Comparison of ENCODE assay signal across 13 cellular contexts in the genomic region with DNA sequence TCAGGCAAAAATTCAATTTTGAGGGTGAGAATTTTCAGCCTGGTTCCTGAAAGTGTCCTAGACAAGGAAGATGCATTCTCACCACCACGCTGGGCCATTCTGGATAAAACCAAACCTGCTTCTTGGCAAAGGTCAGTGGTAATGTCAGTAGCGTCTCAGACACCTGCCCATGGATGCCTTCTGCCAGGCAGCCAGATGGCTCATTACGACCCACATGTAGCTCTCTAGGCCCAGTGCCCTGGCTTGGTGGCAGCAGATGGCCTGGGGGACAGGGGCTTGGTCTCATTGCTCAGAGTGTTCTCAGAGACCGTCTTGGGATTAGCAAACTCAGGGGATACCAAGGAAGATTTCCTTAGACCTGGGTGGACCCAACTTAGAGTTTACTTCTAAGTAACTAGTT.
DNase-seq lines count a peak whose midpoint lies in the region; ATAC-seq and TF ChIP-seq lines count a peak whose summit lies in the region.
"Had no signal": no experiment of that assay in that cellular context is flagged by ENCODE, and none has a peak within 500 bp of the region (broad histone marks: within the 10 kb centered on the region; RNA-seq: fewer than 3 reads in every experiment).

No MANE protein-coding gene starts in this region.

- no peaks in the 10 kb centered on the region for H3K36me3 ChIP-seq in right lobe of liver
- H3K36me3 ChIP-seq: thyroid gland had no signal

- no peaks in the 10 kb centered on the region for H3K9me3 ChIP-seq in right lobe of liver
- H3K9me3 ChIP-seq: thyroid gland had no signal

- H3K36me3 Mint-ChIP-seq in T-helper 2 cell treated with Interferon-gamma antibody and Interleukin-4, amounts not matched to agents 5 μg/mL and 100 μg/mL, for 36 hours (ENCODE audit: low read depth): peaks cover 9% of the 10 kb centered on the region
- H3K36me3 Mint-ChIP-seq: naive B cell had no signal

- no peaks in the 10 kb centered on the region for H3K9me3 Mint-ChIP-seq in T-helper 2 cell treated with Interferon-gamma antibody and Interleukin-4, amounts not matched to agents 5 μg/mL and 100 μg/mL, for 36 hours
- H3K9me3 Mint-ChIP-seq: naive B cell; T-helper 1 cell treated with Interleukin-12 subunit alpha and Interleukin-12 subunit beta and Interleukin-4 antibody, amounts not matched to agents 30 μg/mL and 1 μg/mL, for 36 hours had no signal

- ATAC-seq in right lobe of liver: no peak

- peak overlapping the region in 18 of 21 experiments; percentile 12 to 99 (median 94) for H3K27ac ChIP-seq in skin epidermis
- no peak overlapping the region for H3K27ac ChIP-seq in right lobe of liver

- no peak overlapping the region for H3K4me3 ChIP-seq in skin epidermis
- no peak overlapping the region for H3K4me3 ChIP-seq in right lobe of liver
- H3K4me3 ChIP-seq: thyroid gland had no signal

- H3K4me1 ChIP-seq in right lobe of liver: peaks cover 0 to 39% (median 18%) of the 10 kb centered on the region in 4 donors

- intact Hi-C loops in right lobe of liver (cut with DNase I): loop anchor here in 1 of 2 donors (10.0 kb wide), 1 partner anchor 103 kb away; a partner anchor contains a TSS

- H3K27me3 ChIP-seq in right lobe of liver: no peaks in the 10 kb centered on the region
- H3K27me3 ChIP-seq: thyroid gland had no signal

- H3K4me1 Mint-ChIP-seq in T-helper 2 cell treated with Interferon-gamma antibody and Interleukin-4, amounts not matched to agents 5 μg/mL and 100 μg/mL, for 36 hours (ENCODE audit: low read depth): peaks cover 52% of the 10 kb centered on the region

- no peak for TF ChIP-seq POLR2A in right lobe of liver (IDR thresholded peaks at IDR 0.05)

- no peaks in the 10 kb centered on the region for H3K27me3 Mint-ChIP-seq in T-helper 2 cell treated with Interferon-gamma antibody and Interleukin-4, amounts not matched to agents 5 μg/mL and 100 μg/mL, for 36 hours (ENCODE audit: low read depth)
- H3K27me3 Mint-ChIP-seq: naive B cell had no signal

- H3K27ac Mint-ChIP-seq in T-helper 2 cell treated with Interferon-gamma antibody and Interleukin-4, amounts not matched to agents 5 μg/mL and 100 μg/mL, for 36 hours: peak overlapping the region; percentile 22

- WGBS in right lobe of liver (ENCODE audit: insufficient coverage, low coverage, low lambda C conversion rate, missing lambda C conversion rate): 80% methylated on average over 2 of the region's 4 CpGs

- H3K4me3 Mint-ChIP-seq in T-helper 2 cell treated with Interferon-gamma antibody and Interleukin-4, amounts not matched to agents 5 μg/mL and 100 μg/mL, for 36 hours: no peak overlapping the region
- H3K4me3 Mint-ChIP-seq: naive B cell had no signal

- TF ChIP-seq CTCF in right lobe of liver (IDR thresholded peaks at IDR 0.05): no peak

- DNase-seq in T-helper 2 cell treated with Interferon-gamma antibody and Interleukin-4, amounts not matched to agents 5 μg/mL and 100 μg/mL, for 36 hours (ENCODE audit: low spot score): no peak
- no peak for DNase-seq in T-helper 2 cell
- peak; percentile 96 to 98 for DNase-seq in NCI-H524 (lab: John Stamatoyannopoulos, UW)
- peak; percentile 82 to 95 for DNase-seq in cerebellar nuclear complex (lab: John Stamatoyannopoulos, UW)
- no peak for DNase-seq in DMS153 (lab: John Stamatoyannopoulos, UW)
- DNase-seq in COLO668 (lab: John Stamatoyannopoulos, UW; ENCODE audit: unreplicated experiment): no peak
- DNase-seq in right lobe of liver: no peak
- DNase-seq: effector memory CD4-positive, alpha-beta T cell; naive B cell; NCI-H2081 treated with DMSO at 0.1 percent for 48 hours; thyroid gland had no signal

Comparison
In these comparisons a context has a peak if more than half of its experiments do, and no peak if none do; other contexts are left out.
1. DNase-seq: peak in NCI-H524 (2 of 2) and cerebellar nuclear complex (2 of 2); none in T-helper 2 cell treated with Interferon-gamma antibody and Interleukin-4, amounts not matched to agents 5 μg/mL and 100 μg/mL, for 36 hours (single experiment), T-helper 2 cell (0 of 5), DMS153 (single experiment), COLO668 (single experiment) and right lobe of liver (0 of 3).
2. H3K27ac ChIP-seq: peak in skin epidermis (18 of 21); none in right lobe of liver (0 of 3).